In the genomic region with DNA sequence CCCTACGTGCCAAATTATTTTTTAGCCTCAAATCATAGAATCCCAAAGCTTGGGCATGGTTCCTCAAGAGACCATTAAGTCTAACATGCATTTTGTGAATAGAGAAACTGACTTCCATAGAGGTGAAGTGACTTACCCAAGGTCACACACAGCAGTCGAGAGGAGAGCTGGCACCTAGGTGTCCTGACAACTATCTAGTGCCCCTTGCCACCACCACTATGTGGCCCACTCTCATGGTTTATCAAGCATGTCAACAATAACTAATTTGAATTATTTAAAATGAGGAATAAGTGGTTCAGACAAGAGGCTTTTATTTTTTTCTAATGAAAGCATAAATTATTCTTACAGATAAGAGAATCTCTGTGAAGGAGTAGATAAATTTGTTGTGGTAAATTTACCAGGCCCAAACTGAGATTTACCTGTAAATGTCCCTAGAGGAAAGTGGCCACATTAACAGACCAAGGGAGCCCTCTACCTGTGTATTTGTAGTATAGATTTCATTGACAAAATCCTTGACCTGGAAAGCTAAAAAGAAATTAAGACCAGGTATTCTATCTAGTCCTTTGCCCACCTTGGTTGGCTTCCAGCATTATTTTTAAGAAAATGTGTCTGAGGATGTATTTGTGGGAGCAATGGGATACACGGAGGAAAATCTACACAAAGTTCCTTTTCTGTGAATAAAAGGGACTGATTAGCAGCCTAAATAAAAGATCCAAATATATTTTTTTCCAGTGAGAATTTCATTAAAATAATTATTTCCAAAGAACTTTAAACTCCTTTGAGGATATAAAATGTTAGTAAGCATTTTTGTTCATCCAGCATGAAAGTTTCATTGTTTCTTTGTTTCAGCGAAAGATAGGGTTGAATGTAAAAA, we compare ENCODE assay signal across 8 cellular contexts. TPM values are rescaled to one million over a fixed set of nuclear protein-coding genes. Genes with fewer than 3 reads are reported as not detected.
DNase-seq lines count a peak whose midpoint lies in the region; ATAC-seq, FAIRE-seq and TF ChIP-seq lines count a peak whose summit lies in the region.

No MANE protein-coding gene starts in this region.

- POLR2A ChIA-PET in BJ (lab: Charles Lee): no interaction called here

- peak; percentile 69 for FAIRE-seq in colon (lab: Jason Lieb, UNC)

- H3K36me3 Mint-ChIP-seq in naive B cell: no peaks in the 10 kb centered on the region

- peak; percentile 20 to 43 for ATAC-seq in naive B cell (ENCODE audit: low read depth in 2 of 2)

- no peaks in the 10 kb centered on the region for H3K4me1 ChIP-seq in NT2/D1 (ENCODE audit: insufficient read depth, insufficient read length)

- CTCF ChIA-PET in BJ (lab: Yijun Ruan, JAX): interaction anchor here (0.6 to 3.4 kb wide), 14 partner anchors 11 to 372 kb away, joined by 3 to 64 read pairs (median 3); a partner anchor contains a TSS

- H3K4me3 ChIP-seq in BJ (ENCODE audit: low read depth, low read length) (no peak overlapping the region), NT2/D1 (ENCODE audit: insufficient read length, low read depth) (no peak overlapping the region)

- TF ChIP-seq CTCF in BJ (IDR thresholded peaks at IDR 0.05; ENCODE audit: insufficient read depth, low read depth, low read length) (peak; percentile 40), GM12872 (IDR thresholded peaks at IDR 0.05; ENCODE audit: insufficient read depth, low read depth, low read length) (peak; percentile 40; the same call in 1 of the 3 replicates)

- intact Hi-C loops in posterior cingulate gyrus (cut with DNase I): loop anchor here (2.0 kb wide), 1 partner anchor 357 kb away; no protein-coding TSS in a partner anchor

- H3K36me3 ChIP-seq in BJ (ENCODE audit: control insufficient read depth, insufficient read depth, low read length) (no peaks in the 10 kb centered on the region), NT2/D1 (ENCODE audit: insufficient read depth, insufficient read length, low read length) (no peaks in the 10 kb centered on the region)

- no peak for DNase-seq in BJ (ENCODE audit: low read depth)
- peak; percentile 43 for DNase-seq in NT2/D1 (ENCODE audit: low read depth, low spot score)
- peak; percentile 26 for DNase-seq in naive B cell
- no peak for DNase-seq in posterior cingulate gyrus
- no peak for DNase-seq in activated CD4-positive, CD25-positive, alpha-beta regulatory T cell treated with anti-CD3 and anti-CD28 coated beads, Interleukin-2, amount 50 U/mL, for 72 hours
- DNase-seq in T-helper 9 cell: no peak

- H3K27ac Mint-ChIP-seq in naive B cell: no peak overlapping the region

- H3K27me3 ChIP-seq in BJ (ENCODE audit: control insufficient read depth, insufficient read depth, low read length) (no peaks in the 10 kb centered on the region), NT2/D1 (ENCODE audit: insufficient read depth, insufficient read length) (no peaks in the 10 kb centered on the region)

- H3K9me3 Mint-ChIP-seq in naive B cell: no peaks in the 10 kb centered on the region

- H3K4me1 Mint-ChIP-seq in naive B cell: no peaks in the 10 kb centered on the region

- H3K4me3 Mint-ChIP-seq in naive B cell: no peak overlapping the region

- H3K9me3 ChIP-seq in NT2/D1 (ENCODE audit: insufficient read depth, low read length): no peaks in the 10 kb centered on the region

- no peak overlapping the region for H3K9ac ChIP-seq in NT2/D1 (ENCODE audit: insufficient read length, low read depth)

- H3K27me3 Mint-ChIP-seq in naive B cell: no peaks in the 10 kb centered on the region

RNA-seq across cellular contexts. Expression of a gene that starts 49.1 kb away (rescaled TPM):
- 0.82 and 1.5 TPM in 2 replicates for polyA plus RNA-seq in BJ (2011; rRNA removed)
- polyA minus RNA-seq in BJ (2011; rRNA and poly(A)+ RNA removed): 0.98 and 1.5 TPM in 2 replicates
- under 1 TPM in 2 of 6 donors, not detected in 4; 0.23 to 0.30 TPM for polyA plus RNA-seq in naive B cell (ENCODE audit: low read depth in 6 of 6)

RNA-seq across cellular contexts. Expression of a gene that starts 49.3 kb away (rescaled TPM):
- polyA plus RNA-seq in BJ (2011; rRNA removed) (28.4 and 51.4 TPM in 2 replicates), naive B cell (ENCODE audit: low read depth in 6 of 6) (10 to 100 TPM; 30.7 to 41.8 (median 35.1) TPM)
- polyA minus RNA-seq in BJ (2011; rRNA and poly(A)+ RNA removed): 26.8 and 32.4 TPM in 2 replicates

Comparison
In these comparisons a context has a peak if more than half of its experiments do, and no peak if none do; other contexts are left out.
1. DNase-seq: peak in NT2/D1 (single experiment) and naive B cell (single experiment); none in BJ (single experiment), posterior cingulate gyrus (0 of 10), activated CD4-positive, CD25-positive, alpha-beta regulatory T cell treated with anti-CD3 and anti-CD28 coated beads, Interleukin-2, amount 50 U/mL, for 72 hours (single experiment) and T-helper 9 cell (single experiment).